Comparison of ENCODE assay signal across 30 cellular contexts in genomic region chr9:85237478-85237877, GRCh38.
"Had no signal": no experiment of that assay in that cellular context is flagged by ENCODE, and none has a peak within 500 bp of the region (broad histone marks: within the 10 kb centered on the region; RNA-seq: fewer than 3 reads in every experiment).

No MANE protein-coding gene starts in this region.

- H3K36me3 ChIP-seq: brain microvascular endothelial cell, gastroesophageal sphincter, heart right ventricle, WERI-Rb-1 had no signal

- DNase-seq: activated B cell treated with CpG ODN at 0.5 μM for 24 hours; activated CD4-positive, alpha-beta memory T cell treated with anti-CD3 and anti-CD28 coated beads for 36 hours; activated CD4-positive, alpha-beta T cell treated with anti-CD3 and anti-CD28 coated beads for 48 hours; activated CD8-positive, alpha-beta memory T cell treated with anti-CD3 and anti-CD28 coated beads, Interleukin-2, amount 10 ng/mL, durations not matched to agents 7 days and 5 days; activated CD8-positive, alpha-beta memory T cell treated with anti-CD3 and anti-CD28 coated beads, Interleukin-2, amount 50 U/mL, for 4 hours; activated CD8-positive, alpha-beta T cell treated with anti-CD3 and anti-CD28 coated beads, Interleukin-2, amount 10 ng/mL, durations not matched to agents 7 days and 5 days; activated gamma-delta T cell; activated naive CD4-positive, alpha-beta T cell; activated naive CD4-positive, alpha-beta T cell treated with anti-CD3 and anti-CD28 coated beads, Interleukin-2, amount 10 ng/mL, durations not matched to agents 7 days and 5 days; activated naive CD8-positive, alpha-beta T cell treated with anti-CD3 and anti-CD28 coated beads, Interleukin-2, amount 10 ng/mL, durations not matched to agents 7 days and 5 days; activated T-cell treated with anti-CD3 and anti-CD28 coated beads, Interleukin-2, amount 50 U/mL, for 1 hour; activated T-cell treated with anti-CD3 and anti-CD28 coated beads, Interleukin-2, amount 50 U/mL, for 72 hours; amniotic stem cell; aorta; brain microvascular endothelial cell; dorsolateral prefrontal cortex; effector memory CD4-positive, alpha-beta T cell; endodermal cell; foreskin keratinocyte; heart right ventricle; T-cell; T-helper 9 cell; WERI-Rb-1 had no signal

- FAIRE-seq: bronchial epithelial cell had no signal

- H3K27ac ChIP-seq: brain microvascular endothelial cell, coronary artery, dorsolateral prefrontal cortex, foreskin keratinocyte, gastroesophageal sphincter, heart right ventricle, hepatocyte, WERI-Rb-1 had no signal

- H3K4me3 ChIP-seq: coronary artery, dorsolateral prefrontal cortex, gastroesophageal sphincter, heart right ventricle, hepatocyte had no signal

- ATAC-seq: activated CD4-positive, CD25-positive, alpha-beta regulatory T cell treated with anti-CD3 and anti-CD28 coated beads, Interleukin-2, amount 50 U/mL, for 24 hours; activated CD8-positive, alpha-beta memory T cell treated with anti-CD3 and anti-CD28 coated beads, Interleukin-2, amount 10 ng/mL, durations not matched to agents 7 days and 5 days; activated CD8-positive, alpha-beta T cell treated with anti-CD3 and anti-CD28 coated beads, Interleukin-2, amount 10 ng/mL, durations not matched to agents 7 days and 5 days; activated naive CD4-positive, alpha-beta T cell treated with anti-CD3 and anti-CD28 coated beads, Interleukin-2, amount 50 U/mL, for 72 hours; activated T-cell treated with anti-CD3 and anti-CD28 coated beads, Interleukin-2, amount 50 U/mL, for 72 hours; esophagus mucosa; foreskin keratinocyte; gastroesophageal sphincter; heart right ventricle; T-cell had no signal

- H3K4me1 ChIP-seq: foreskin keratinocyte, gastroesophageal sphincter had no signal

- H3K27me3 ChIP-seq: brain microvascular endothelial cell, dorsolateral prefrontal cortex, foreskin keratinocyte, hepatocyte had no signal
